ENCODE assay signal across 8 cellular contexts in genomic region chr7:56106108-56107073, GRCh38. TPM values are rescaled to one million over a fixed set of nuclear protein-coding genes. Genes with fewer than 3 reads are reported as not detected.
DNase-seq lines count a peak whose midpoint lies in the region; ATAC-seq and TF ChIP-seq lines count a peak whose summit lies in the region.

CHCHD2 (minus strand) TSS chr7:56106476; CDS start chr7:56106413, 63 bp downstream.

- ATAC-seq in GM19324 (IDR thresholded peaks at IDR 0.05; ENCODE audit: low FRiP score, unreplicated experiment) (peak; percentile 100), HG03469 (IDR thresholded peaks at IDR 0.05; ENCODE audit: unreplicated experiment) (peak; percentile 98), left lobe of liver (peak; percentile 99)

- H3K27me3 ChIP-seq in BJ (ENCODE audit: control insufficient read depth, insufficient read depth, low read length): no peaks in the 10 kb centered on the region

- POLR2A ChIA-PET in BJ (lab: Charles Lee): interaction anchor here (0.6 to 1.0 kb wide), 2 partner anchors 13 to 27 kb away, joined by 3 to 4 read pairs; partner anchors contain the start of gene PHKG1

- peaks cover 9% of the 10 kb centered on the region for H3K36me3 ChIP-seq in BJ (ENCODE audit: control insufficient read depth, insufficient read depth, low read length)

- TF ChIP-seq CTCF in BJ (IDR thresholded peaks at IDR 0.05; ENCODE audit: insufficient read depth, low read depth, low read length) (no peak), choroid plexus epithelial cell (conservative IDR thresholded peaks at IDR 0.05; ENCODE audit: low read depth, low read length) (no peak)

- H3K4me3 ChIP-seq in BJ (ENCODE audit: low read depth, low read length) (peak within 1 kb of the TSS; percentile 63), choroid plexus epithelial cell (ENCODE audit: low read depth, low read length) (peak within 1 kb of the TSS; percentile 91)

- DNase-seq in BJ (ENCODE audit: low read depth): peak; percentile 95
- peak; percentile 99 for DNase-seq in NCI-H526 (lab: John Stamatoyannopoulos, UW)
- peak; percentile 90 to 92 for DNase-seq in activated CD4-positive, alpha-beta T cell treated with anti-CD3 and anti-CD28 coated beads for 4 hours
- DNase-seq in choroid plexus epithelial cell (ENCODE audit: low read depth): peak; percentile 99
- DNase-seq in left lobe of liver (ENCODE audit: low spot score): peak; percentile 97
- peak; percentile 92 for DNase-seq in stimulated activated CD4-positive, alpha-beta T cell treated with anti-CD3 and anti-CD28 coated beads, Interleukin-2, amount 100 ng/mL, for 4 hours (ENCODE audit: low read depth)

- CTCF ChIA-PET in BJ (lab: Yijun Ruan, JAX): no interaction called here

RNA-seq across cellular contexts. Expression of gene CHCHD2, which starts in this region (rescaled TPM):
- 299 and 342 TPM in 2 replicates for polyA plus RNA-seq in BJ (2011; rRNA removed)
- 51.3 and 86.2 TPM in 2 replicates for polyA minus RNA-seq in BJ (2011; rRNA and poly(A)+ RNA removed)
- total RNA-seq in left lobe of liver: 189 TPM

Comparison
In these comparisons a context has a peak if more than half of its experiments do, and no peak if none do; other contexts are left out.
1. Peak in every context shown above with its lines: DNase-seq, ATAC-seq and H3K4me3 ChIP-seq.